In the genomic region with DNA sequence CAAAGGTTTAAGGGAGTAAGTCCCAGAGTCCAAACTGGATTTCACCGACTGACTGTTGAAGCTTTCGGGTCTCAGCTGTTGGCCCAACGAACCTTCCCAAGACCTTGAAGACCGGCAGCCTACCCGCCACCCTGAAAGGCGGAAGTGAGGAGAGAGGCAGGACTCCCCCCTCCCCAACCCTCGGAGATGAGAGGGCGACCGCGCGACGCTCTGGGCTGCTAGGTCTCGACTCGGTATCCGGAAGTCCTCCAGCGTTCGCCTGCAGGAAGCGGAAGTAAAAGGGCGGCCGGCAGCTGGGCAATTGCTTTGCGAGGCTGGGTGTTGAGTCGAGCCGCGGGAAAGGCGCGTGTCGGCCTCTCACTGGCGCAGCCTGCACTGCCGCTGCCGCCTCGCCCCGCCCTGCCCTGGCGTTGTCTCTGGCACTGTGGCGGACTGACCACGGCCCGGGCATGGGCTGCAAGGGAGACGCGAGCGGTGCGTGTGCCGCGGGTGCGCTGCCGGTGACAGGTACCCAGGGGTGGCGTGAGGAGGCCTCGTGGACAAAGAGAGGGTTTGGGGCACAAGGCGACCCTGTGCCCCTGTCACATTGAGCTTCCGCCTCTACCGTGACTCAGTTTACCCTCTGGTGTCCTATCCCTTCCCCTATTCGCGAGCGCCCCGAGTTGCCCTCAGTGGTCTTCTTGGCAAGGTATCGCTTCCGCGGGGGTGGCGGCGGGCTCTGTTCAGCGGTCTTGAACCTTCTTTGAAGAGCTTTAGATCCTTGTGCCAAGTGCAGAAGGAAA, we compare ENCODE assay signal across 8 cellular contexts. TPM values are rescaled to one million over a fixed set of nuclear protein-coding genes. Genes with fewer than 3 reads are reported as not detected.
A peak's percentile ranks its signal among the peaks of the same experiment; 100 is the strongest.
DNase-seq lines count a peak whose midpoint lies in the region; ATAC-seq and TF ChIP-seq lines count a peak whose summit lies in the region.

A gene with protein sequence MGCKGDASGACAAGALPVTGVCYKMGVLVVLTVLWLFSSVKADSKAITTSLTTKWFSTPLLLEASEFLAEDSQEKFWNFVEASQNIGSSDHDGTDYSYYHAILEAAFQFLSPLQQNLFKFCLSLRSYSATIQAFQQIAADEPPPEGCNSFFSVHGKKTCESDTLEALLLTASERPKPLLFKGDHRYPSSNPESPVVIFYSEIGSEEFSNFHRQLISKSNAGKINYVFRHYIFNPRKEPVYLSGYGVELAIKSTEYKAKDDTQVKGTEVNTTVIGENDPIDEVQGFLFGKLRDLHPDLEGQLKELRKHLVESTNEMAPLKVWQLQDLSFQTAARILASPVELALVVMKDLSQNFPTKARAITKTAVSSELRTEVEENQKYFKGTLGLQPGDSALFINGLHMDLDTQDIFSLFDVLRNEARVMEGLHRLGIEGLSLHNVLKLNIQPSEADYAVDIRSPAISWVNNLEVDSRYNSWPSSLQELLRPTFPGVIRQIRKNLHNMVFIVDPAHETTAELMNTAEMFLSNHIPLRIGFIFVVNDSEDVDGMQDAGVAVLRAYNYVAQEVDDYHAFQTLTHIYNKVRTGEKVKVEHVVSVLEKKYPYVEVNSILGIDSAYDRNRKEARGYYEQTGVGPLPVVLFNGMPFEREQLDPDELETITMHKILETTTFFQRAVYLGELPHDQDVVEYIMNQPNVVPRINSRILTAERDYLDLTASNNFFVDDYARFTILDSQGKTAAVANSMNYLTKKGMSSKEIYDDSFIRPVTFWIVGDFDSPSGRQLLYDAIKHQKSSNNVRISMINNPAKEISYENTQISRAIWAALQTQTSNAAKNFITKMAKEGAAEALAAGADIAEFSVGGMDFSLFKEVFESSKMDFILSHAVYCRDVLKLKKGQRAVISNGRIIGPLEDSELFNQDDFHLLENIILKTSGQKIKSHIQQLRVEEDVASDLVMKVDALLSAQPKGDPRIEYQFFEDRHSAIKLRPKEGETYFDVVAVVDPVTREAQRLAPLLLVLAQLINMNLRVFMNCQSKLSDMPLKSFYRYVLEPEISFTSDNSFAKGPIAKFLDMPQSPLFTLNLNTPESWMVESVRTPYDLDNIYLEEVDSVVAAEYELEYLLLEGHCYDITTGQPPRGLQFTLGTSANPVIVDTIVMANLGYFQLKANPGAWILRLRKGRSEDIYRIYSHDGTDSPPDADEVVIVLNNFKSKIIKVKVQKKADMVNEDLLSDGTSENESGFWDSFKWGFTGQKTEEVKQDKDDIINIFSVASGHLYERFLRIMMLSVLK (N-terminal part only) (plus strand): TSS at position 292 of the 782 bp plus-strand sequence. CDS start 158 bp downstream, at position 450.

- CTCF ChIA-PET in activated naive CD4-positive, alpha-beta T cell treated with anti-CD3 and anti-CD28 coated beads for 36 hours (lab: Charles Lee), result interaction anchor here (0.7 kb wide), 1 partner anchor 28 kb away, joined by 3 read pairs; no protein-coding TSS in a partner anchor

- intact Hi-C loops in activated naive CD4-positive, alpha-beta T cell treated with anti-CD3 and anti-CD28 coated beads for 36 hours (cut with micrococcal nuclease), result loop anchor here (1.0 to 5.0 kb wide), 8 partner anchors 63 to 564 kb away; partner anchors contain the start of genes HS6ST1, IWS1, POLR2D and SAP130

- H3K9me3 Mint-ChIP-seq in activated naive CD4-positive, alpha-beta T cell treated with anti-CD3 and anti-CD28 coated beads for 36 hours, result no peaks in the 10 kb centered on the region

- H3K27ac Mint-ChIP-seq in activated naive CD4-positive, alpha-beta T cell treated with anti-CD3 and anti-CD28 coated beads for 36 hours, result peak within 1 kb of the TSS; percentile 86

- H3K4me1 ChIP-seq in gastroesophageal sphincter (peaks cover 0 to 32% (median 5%) of the 10 kb centered on the region in 3 donors), neutrophil (ENCODE audit: control insufficient read depth in 1 of 2, insufficient read depth in 1 of 2, low read depth in 1 of 2, low read length in 1 of 2) (peaks cover 26 to 28% of the 10 kb centered on the region in 2 experiments)

- H3K36me3 Mint-ChIP-seq in activated naive CD4-positive, alpha-beta T cell treated with anti-CD3 and anti-CD28 coated beads for 36 hours (ENCODE audit: low read depth), result peaks cover 4% of the 10 kb centered on the region

- peaks cover 0 to 7% of the 10 kb centered on the region in 2 donors for H3K36me3 ChIP-seq in gastroesophageal sphincter
- H3K36me3 ChIP-seq in neutrophil, result peaks cover 4% of the 10 kb centered on the region

- H3K9me3 ChIP-seq in gastroesophageal sphincter, result no peaks in the 10 kb centered on the region
- no peaks in the 10 kb centered on the region for H3K9me3 ChIP-seq in neutrophil

- peak; percentile 79 to 93 for TF ChIP-seq POLR2A in gastroesophageal sphincter (IDR thresholded peaks at IDR 0.05)

- ATAC-seq in gastroesophageal sphincter, result peak; percentile 100

- WGBS in gastroesophageal sphincter (ENCODE audit: low coverage in 1 of 2), 2 donors, result 0% methylated on average over 3 to 17 of the region's 59 CpGs

- H3K27me3 Mint-ChIP-seq in activated naive CD4-positive, alpha-beta T cell treated with anti-CD3 and anti-CD28 coated beads for 36 hours (ENCODE audit: low read depth), result no peaks in the 10 kb centered on the region

- H3K27me3 ChIP-seq in gastroesophageal sphincter (no peaks in the 10 kb centered on the region), neutrophil (no peaks in the 10 kb centered on the region)

- peak within 1 kb of the TSS; percentile 90 for H3K4me3 Mint-ChIP-seq in activated naive CD4-positive, alpha-beta T cell treated with anti-CD3 and anti-CD28 coated beads for 36 hours

- peak within 1 kb of the TSS; percentile 75 to 88 (median 81) for H3K27ac ChIP-seq in gastroesophageal sphincter
- H3K27ac ChIP-seq in neutrophil, result peak within 1 kb of the TSS; percentile 90
- peak within 1 kb of the TSS; percentile 74 for H3K27ac ChIP-seq in substantia nigra (ENCODE audit: low read depth, low read length, poor library complexity, severe bottlenecking)

- TF ChIP-seq CTCF in HFF-Myc (IDR thresholded peaks at IDR 0.05; ENCODE audit: low read depth, low read length, missing control alignments), result no peak
- peak in 2 of 4 experiments; percentile 3 to 24 for TF ChIP-seq CTCF in gastroesophageal sphincter (IDR thresholded peaks at IDR 0.05)
- peak; percentile 38 for TF ChIP-seq CTCF in neutrophil (IDR thresholded peaks at IDR 0.05)

- DNase-seq in GM03348 (ENCODE audit: low spot score) (peak; percentile 97), HFF-Myc (ENCODE audit: extremely low read depth, low read depth) (peak; percentile 89), NAMALWA (ENCODE audit: low spot score) (peak; percentile 98), SK-N-DZ (ENCODE audit: low spot score) (peak; percentile 97), substantia nigra (lab: John Stamatoyannopoulos, UW) (peak; percentile 63 to 95 (median 89))
- peak; percentile 96 for DNase-seq in activated naive CD4-positive, alpha-beta T cell treated with anti-CD3 and anti-CD28 coated beads for 36 hours

- H3K4me3 ChIP-seq in HFF-Myc (replicated peaks; ENCODE audit: low read depth, low read length) (peak within 1 kb of the TSS; percentile 97), gastroesophageal sphincter (peak within 1 kb of the TSS; percentile 64 to 93), neutrophil (ENCODE audit: low read depth in 1 of 2, low read length in 1 of 2) (peak within 1 kb of the TSS; percentile 86 to 100)

- no peak for TF ChIP-seq EP300 in gastroesophageal sphincter (IDR thresholded peaks at IDR 0.05)

- H3K4me1 Mint-ChIP-seq in activated naive CD4-positive, alpha-beta T cell treated with anti-CD3 and anti-CD28 coated beads for 36 hours (ENCODE audit: low read depth), result peaks cover 42% of the 10 kb centered on the region

RNA-seq across cellular contexts. Expression of the gene that starts here (rescaled TPM):
- polyA plus RNA-seq in SK-N-DZ (2014; cell fraction: cytosol; rRNA removed), result 34.0 and 41.3 TPM in 2 replicates
- 20.3 and 23.9 TPM in 2 replicates for polyA plus RNA-seq in SK-N-DZ (2014; cell fraction: nucleus; rRNA removed)
- total RNA-seq in activated naive CD4-positive, alpha-beta T cell treated with anti-CD3 and anti-CD28 coated beads for 36 hours, result 10 to 100 TPM; 37.3 to 40.1 TPM
- total RNA-seq in gastroesophageal sphincter, result 10 to 100 TPM; 35.5 to 55.4 (median 43.4) TPM

Comparison
In these comparisons a context has a peak if more than half of its experiments do, and no peak if none do; other contexts are left out.
1. Peak in every context shown above with its lines: DNase-seq, ATAC-seq, H3K4me3 ChIP-seq and H3K27ac ChIP-seq.